1 cellular context compared by ENCODE assay signal in the genomic region with DNA sequence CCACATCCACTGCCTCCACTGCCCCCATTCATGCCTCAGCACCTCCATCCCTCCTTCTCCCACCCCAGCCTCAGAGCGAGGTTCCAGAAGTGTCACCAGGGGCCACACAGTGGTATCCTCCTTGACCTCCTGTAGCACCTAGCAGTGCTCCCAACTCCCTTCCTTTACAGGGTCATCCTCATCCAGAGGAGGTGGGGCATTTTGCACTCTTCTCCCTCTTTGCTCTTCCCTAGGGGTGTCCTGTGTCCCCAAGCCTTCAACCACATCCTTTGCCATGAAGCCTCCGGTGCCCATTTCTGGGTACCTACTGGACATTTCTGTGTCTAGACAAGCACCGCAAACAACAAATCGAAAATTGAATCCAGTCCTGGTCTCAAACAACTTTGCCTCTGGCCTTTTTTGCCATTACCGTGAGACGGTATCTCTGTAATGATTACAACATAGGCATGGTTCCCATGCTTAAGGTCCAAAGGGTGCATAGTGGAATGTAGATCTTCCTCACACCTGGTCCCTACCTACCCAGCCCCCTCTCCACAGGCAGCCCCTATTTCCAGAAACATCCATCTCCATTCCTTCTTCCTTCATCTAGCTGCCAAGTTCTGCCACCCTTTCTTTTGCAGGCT.
TF ChIP-seq lines count a peak whose summit lies in the region.

No MANE protein-coding gene starts in this region.

TF ChIP-seq in HepG2, 621 proteins besides CTCF, POLR2A, EP300 and RAD21 (continued from another document):
- TF ChIP-seq ZNF850 (CRISPR knock-in tag; conservative IDR thresholded peaks at IDR 0.05) (no peak), ATF1 (CRISPR knock-in tag; IDR thresholded peaks at IDR 0.05) (no peak), EHMT2 (IDR thresholded peaks at IDR 0.05; ENCODE audit: borderline replicate concordance, low read depth, low read length) (no peak), TEAD3 (CRISPR knock-in tag; optimal IDR thresholded peaks at IDR 0.05; ENCODE audit: borderline replicate concordance) (peak; percentile 96), FOSL2 (CRISPR knock-in tag; IDR thresholded peaks at IDR 0.05) (0 out of 2 replicates have a peak, but pooled peaks have one; percentile 19), FOXA3 (CRISPR knock-in tag; IDR thresholded peaks at IDR 0.05) (peak; percentile 43), NFATC3 (CRISPR knock-in tag; IDR thresholded peaks at IDR 0.05) (no peak), ZNF468 (CRISPR knock-in tag; IDR thresholded peaks at IDR 0.05) (no peak), CBX1 (IDR thresholded peaks at IDR 0.05; ENCODE audit: low read depth) (no peak), ZEB1 (IDR thresholded peaks at IDR 0.05; ENCODE audit: insufficient replicate concordance, low read depth) (peak; percentile 82), ELF4 (CRISPR knock-in tag; IDR thresholded peaks at IDR 0.05; ENCODE audit: borderline replicate concordance) (no peak), ZNF782 (CRISPR knock-in tag; IDR thresholded peaks at IDR 0.05; ENCODE audit: borderline replicate concordance) (no peak), RARG (CRISPR knock-in tag; IDR thresholded peaks at IDR 0.05; ENCODE audit: low read depth) (no peak)
- TF ChIP-seq, protein P1, sequence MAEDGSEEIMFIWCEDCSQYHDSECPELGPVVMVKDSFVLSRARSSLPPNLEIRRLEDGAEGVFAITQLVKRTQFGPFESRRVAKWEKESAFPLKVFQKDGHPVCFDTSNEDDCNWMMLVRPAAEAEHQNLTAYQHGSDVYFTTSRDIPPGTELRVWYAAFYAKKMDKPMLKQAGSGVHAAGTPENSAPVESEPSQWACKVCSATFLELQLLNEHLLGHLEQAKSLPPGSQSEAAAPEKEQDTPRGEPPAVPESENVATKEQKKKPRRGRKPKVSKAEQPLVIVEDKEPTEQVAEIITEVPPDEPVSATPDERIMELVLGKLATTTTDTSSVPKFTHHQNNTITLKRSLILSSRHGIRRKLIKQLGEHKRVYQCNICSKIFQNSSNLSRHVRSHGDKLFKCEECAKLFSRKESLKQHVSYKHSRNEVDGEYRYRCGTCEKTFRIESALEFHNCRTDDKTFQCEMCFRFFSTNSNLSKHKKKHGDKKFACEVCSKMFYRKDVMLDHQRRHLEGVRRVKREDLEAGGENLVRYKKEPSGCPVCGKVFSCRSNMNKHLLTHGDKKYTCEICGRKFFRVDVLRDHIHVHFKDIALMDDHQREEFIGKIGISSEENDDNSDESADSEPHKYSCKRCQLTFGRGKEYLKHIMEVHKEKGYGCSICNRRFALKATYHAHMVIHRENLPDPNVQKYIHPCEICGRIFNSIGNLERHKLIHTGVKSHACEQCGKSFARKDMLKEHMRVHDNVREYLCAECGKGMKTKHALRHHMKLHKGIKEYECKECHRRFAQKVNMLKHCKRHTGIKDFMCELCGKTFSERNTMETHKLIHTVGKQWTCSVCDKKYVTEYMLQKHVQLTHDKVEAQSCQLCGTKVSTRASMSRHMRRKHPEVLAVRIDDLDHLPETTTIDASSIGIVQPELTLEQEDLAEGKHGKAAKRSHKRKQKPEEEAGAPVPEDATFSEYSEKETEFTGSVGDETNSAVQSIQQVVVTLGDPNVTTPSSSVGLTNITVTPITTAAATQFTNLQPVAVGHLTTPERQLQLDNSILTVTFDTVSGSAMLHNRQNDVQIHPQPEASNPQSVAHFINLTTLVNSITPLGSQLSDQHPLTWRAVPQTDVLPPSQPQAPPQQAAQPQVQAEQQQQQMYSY (CRISPR knock-in tag; IDR thresholded peaks at IDR 0.05), result no peak
- TF ChIP-seq, protein P2, sequence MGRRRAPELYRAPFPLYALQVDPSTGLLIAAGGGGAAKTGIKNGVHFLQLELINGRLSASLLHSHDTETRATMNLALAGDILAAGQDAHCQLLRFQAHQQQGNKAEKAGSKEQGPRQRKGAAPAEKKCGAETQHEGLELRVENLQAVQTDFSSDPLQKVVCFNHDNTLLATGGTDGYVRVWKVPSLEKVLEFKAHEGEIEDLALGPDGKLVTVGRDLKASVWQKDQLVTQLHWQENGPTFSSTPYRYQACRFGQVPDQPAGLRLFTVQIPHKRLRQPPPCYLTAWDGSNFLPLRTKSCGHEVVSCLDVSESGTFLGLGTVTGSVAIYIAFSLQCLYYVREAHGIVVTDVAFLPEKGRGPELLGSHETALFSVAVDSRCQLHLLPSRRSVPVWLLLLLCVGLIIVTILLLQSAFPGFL (CRISPR knock-in tag; IDR thresholded peaks at IDR 0.05), result no peak
- TF ChIP-seq, protein P3, sequence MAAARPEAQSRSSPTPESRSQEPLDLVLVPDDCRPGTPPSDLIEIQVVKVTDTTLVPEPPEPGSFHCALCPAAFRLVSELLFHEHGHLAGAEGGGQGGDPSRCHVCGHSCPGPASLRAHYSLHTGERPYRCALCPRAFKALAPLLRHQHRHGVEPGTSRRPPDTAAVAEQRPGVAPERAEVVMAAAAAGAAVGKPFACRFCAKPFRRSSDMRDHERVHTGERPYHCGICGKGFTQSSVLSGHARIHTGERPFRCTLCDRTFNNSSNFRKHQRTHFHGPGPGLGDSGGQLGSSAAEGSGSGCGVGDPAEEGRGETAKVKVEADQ (CRISPR knock-in tag; IDR thresholded peaks at IDR 0.05; ENCODE audit: borderline replicate concordance), result no peak
- TF ChIP-seq, protein P4, sequence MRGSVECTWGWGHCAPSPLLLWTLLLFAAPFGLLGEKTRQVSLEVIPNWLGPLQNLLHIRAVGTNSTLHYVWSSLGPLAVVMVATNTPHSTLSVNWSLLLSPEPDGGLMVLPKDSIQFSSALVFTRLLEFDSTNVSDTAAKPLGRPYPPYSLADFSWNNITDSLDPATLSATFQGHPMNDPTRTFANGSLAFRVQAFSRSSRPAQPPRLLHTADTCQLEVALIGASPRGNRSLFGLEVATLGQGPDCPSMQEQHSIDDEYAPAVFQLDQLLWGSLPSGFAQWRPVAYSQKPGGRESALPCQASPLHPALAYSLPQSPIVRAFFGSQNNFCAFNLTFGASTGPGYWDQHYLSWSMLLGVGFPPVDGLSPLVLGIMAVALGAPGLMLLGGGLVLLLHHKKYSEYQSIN (CRISPR knock-in tag; IDR thresholded peaks at IDR 0.05; ENCODE audit: borderline replicate concordance), result no peak
- TF ChIP-seq, protein P5, sequence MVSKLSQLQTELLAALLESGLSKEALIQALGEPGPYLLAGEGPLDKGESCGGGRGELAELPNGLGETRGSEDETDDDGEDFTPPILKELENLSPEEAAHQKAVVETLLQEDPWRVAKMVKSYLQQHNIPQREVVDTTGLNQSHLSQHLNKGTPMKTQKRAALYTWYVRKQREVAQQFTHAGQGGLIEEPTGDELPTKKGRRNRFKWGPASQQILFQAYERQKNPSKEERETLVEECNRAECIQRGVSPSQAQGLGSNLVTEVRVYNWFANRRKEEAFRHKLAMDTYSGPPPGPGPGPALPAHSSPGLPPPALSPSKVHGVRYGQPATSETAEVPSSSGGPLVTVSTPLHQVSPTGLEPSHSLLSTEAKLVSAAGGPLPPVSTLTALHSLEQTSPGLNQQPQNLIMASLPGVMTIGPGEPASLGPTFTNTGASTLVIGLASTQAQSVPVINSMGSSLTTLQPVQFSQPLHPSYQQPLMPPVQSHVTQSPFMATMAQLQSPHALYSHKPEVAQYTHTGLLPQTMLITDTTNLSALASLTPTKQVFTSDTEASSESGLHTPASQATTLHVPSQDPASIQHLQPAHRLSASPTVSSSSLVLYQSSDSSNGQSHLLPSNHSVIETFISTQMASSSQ (IDR thresholded peaks at IDR 0.05; ENCODE audit: low read depth), result no peak
- TF ChIP-seq, protein P5 (CRISPR knock-in tag; IDR thresholded peaks at IDR 0.05; ENCODE audit: borderline replicate concordance), result no peak
- TF ChIP-seq, protein P6, sequence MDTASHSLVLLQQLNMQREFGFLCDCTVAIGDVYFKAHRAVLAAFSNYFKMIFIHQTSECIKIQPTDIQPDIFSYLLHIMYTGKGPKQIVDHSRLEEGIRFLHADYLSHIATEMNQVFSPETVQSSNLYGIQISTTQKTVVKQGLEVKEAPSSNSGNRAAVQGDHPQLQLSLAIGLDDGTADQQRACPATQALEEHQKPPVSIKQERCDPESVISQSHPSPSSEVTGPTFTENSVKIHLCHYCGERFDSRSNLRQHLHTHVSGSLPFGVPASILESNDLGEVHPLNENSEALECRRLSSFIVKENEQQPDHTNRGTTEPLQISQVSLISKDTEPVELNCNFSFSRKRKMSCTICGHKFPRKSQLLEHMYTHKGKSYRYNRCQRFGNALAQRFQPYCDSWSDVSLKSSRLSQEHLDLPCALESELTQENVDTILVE (CRISPR knock-in tag; IDR thresholded peaks at IDR 0.05), result no peak
